23 cellular contexts compared by ENCODE assay signal in the genomic region with DNA sequence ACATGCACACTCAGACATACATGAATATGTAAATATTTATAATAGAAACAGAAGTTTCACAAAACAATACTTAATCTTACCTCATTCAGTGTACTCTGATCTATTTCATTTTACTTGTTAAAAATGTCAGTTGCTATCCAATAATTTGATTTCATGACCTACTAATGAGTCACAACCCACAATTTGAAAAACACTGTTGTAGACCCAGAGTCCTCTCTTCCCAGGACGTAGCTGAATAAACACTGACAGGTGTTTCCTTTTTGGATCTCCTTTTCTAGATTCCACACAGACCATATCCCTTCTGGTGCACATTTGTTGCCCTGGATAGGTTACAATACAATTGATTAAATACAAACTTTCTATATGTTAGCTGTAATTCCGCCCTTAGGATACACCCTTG. TPM values are rescaled to one million over a fixed set of nuclear protein-coding genes. Genes with fewer than 3 reads are reported as not detected.
DNase-seq lines count a peak whose midpoint lies in the region; ATAC-seq, FAIRE-seq and TF ChIP-seq lines count a peak whose summit lies in the region.
"Had no signal": no experiment of that assay in that cellular context is flagged by ENCODE, and none has a peak within 500 bp of the region (broad histone marks: within the 10 kb centered on the region; RNA-seq: fewer than 3 reads in every experiment).

No MANE protein-coding gene starts in this region.

- H3K9ac ChIP-seq in astrocyte (ENCODE audit: low read length): no peak overlapping the region

- peak overlapping the region; percentile 13 for H3K4me2 ChIP-seq in astrocyte (ENCODE audit: low read length)

- H3K79me2 ChIP-seq in astrocyte (ENCODE audit: insufficient read depth, low read length): no peaks in the 10 kb centered on the region

- no peak for TF ChIP-seq CTCF in HFFc6 (IDR thresholded peaks at IDR 0.05)
- no peak for TF ChIP-seq CTCF in astrocyte (IDR thresholded peaks at IDR 0.05; ENCODE audit: insufficient read depth, low read depth, low read length)
- TF ChIP-seq CTCF in foreskin keratinocyte (conservative IDR thresholded peaks at IDR 0.05): no peak

- H3K9me3 Mint-ChIP-seq in HFFc6 (no peaks in the 10 kb centered on the region), astrocyte (ENCODE audit: unreplicated experiment) (peaks cover 2% of the 10 kb centered on the region)
- H3K9me3 Mint-ChIP-seq in activated CD8-positive, alpha-beta T cell treated with anti-CD3 and anti-CD28 coated beads, Interleukin-2, amount 10 ng/mL, durations not matched to agents 7 days and 5 days (ENCODE audit: insufficient read depth): no peaks in the 10 kb centered on the region
- H3K9me3 Mint-ChIP-seq: activated CD4-positive, alpha-beta memory T cell treated with anti-CD3 and anti-CD28 coated beads, Interleukin-2, amount 10 ng/mL, durations not matched to agents 7 days and 5 days; activated T-helper 17 cell treated with anti-CD3 and anti-CD28 coated beads, Interleukin-2, amount 50 U/mL, for 72 hours had no signal

- no peaks in the 10 kb centered on the region for H4K20me1 ChIP-seq in astrocyte (ENCODE audit: insufficient read depth, low read length)

- H3K4me1 Mint-ChIP-seq in HFFc6 (ENCODE audit: low read depth) (peaks cover 58% of the 10 kb centered on the region), astrocyte (ENCODE audit: low read depth, unreplicated experiment) (peaks cover 8% of the 10 kb centered on the region)
- H3K4me1 Mint-ChIP-seq in activated CD8-positive, alpha-beta T cell treated with anti-CD3 and anti-CD28 coated beads, Interleukin-2, amount 10 ng/mL, durations not matched to agents 7 days and 5 days (ENCODE audit: low read depth): no peaks in the 10 kb centered on the region
- H3K4me1 Mint-ChIP-seq: activated CD4-positive, alpha-beta memory T cell treated with anti-CD3 and anti-CD28 coated beads, Interleukin-2, amount 10 ng/mL, durations not matched to agents 7 days and 5 days; activated T-helper 17 cell treated with anti-CD3 and anti-CD28 coated beads, Interleukin-2, amount 50 U/mL, for 72 hours; CD4-positive, alpha-beta memory T cell; naive B cell had no signal

- no peak overlapping the region for H2AFZ ChIP-seq in astrocyte (ENCODE audit: low read depth, low read length)

- peak; percentile 70 for ATAC-seq in foreskin keratinocyte
- no peak for ATAC-seq in activated CD8-positive, alpha-beta T cell treated with anti-CD3 and anti-CD28 coated beads, Interleukin-2, amount 10 ng/mL, durations not matched to agents 7 days and 5 days
- ATAC-seq: activated T-helper 17 cell treated with anti-CD3 and anti-CD28 coated beads, Interleukin-2, amount 50 U/mL, for 72 hours; K562; Panc1; pancreas had no signal

- H3K27ac Mint-ChIP-seq in HFFc6 (no peak overlapping the region), astrocyte (ENCODE audit: unreplicated experiment) (no peak overlapping the region)
- H3K27ac Mint-ChIP-seq in activated CD8-positive, alpha-beta T cell treated with anti-CD3 and anti-CD28 coated beads, Interleukin-2, amount 10 ng/mL, durations not matched to agents 7 days and 5 days: no peak overlapping the region
- H3K27ac Mint-ChIP-seq: activated CD4-positive, alpha-beta memory T cell treated with anti-CD3 and anti-CD28 coated beads, Interleukin-2, amount 10 ng/mL, durations not matched to agents 7 days and 5 days; activated T-helper 17 cell treated with anti-CD3 and anti-CD28 coated beads, Interleukin-2, amount 50 U/mL, for 72 hours; CD4-positive, alpha-beta memory T cell; naive B cell had no signal

- CTCF ChIA-PET in activated CD8-positive, alpha-beta T cell treated with anti-CD3 and anti-CD28 coated beads, Interleukin-2, amount 10 ng/mL, durations not matched to agents 7 days and 5 days (lab: Charles Lee): no interaction called here

- H3K9me3 ChIP-seq in astrocyte (ENCODE audit: insufficient read depth, low read depth, low read length): no peaks in the 10 kb centered on the region
- H3K9me3 ChIP-seq: pancreas, upper lobe of left lung had no signal

- no peak for FAIRE-seq in astrocyte (lab: Jason Lieb, UNC)
- FAIRE-seq: G401.6, pancreas had no signal

- H3K27me3 Mint-ChIP-seq in HFFc6 (ENCODE audit: insufficient read depth): no peaks in the 10 kb centered on the region
- H3K27me3 Mint-ChIP-seq in astrocyte (ENCODE audit: low read depth, unreplicated experiment): no peaks in the 10 kb centered on the region
- peaks cover 16% of the 10 kb centered on the region for H3K27me3 Mint-ChIP-seq in activated CD8-positive, alpha-beta T cell treated with anti-CD3 and anti-CD28 coated beads, Interleukin-2, amount 10 ng/mL, durations not matched to agents 7 days and 5 days (ENCODE audit: low read depth)

- H3K27ac ChIP-seq in astrocyte (ENCODE audit: low read depth, low read length): no peak overlapping the region
- H3K27ac ChIP-seq in foreskin keratinocyte: no peak overlapping the region
- H3K27ac ChIP-seq: 22Rv1, epithelial cell of prostate, pancreas, VCaP had no signal

- no peak overlapping the region for H3K4me3 ChIP-seq in astrocyte (ENCODE audit: insufficient read depth, low read depth, low read length)
- H3K4me3 ChIP-seq: K562, pancreas, upper lobe of left lung had no signal

- no peak overlapping the region for H3K4me3 Mint-ChIP-seq in HFFc6
- H3K4me3 Mint-ChIP-seq in astrocyte (ENCODE audit: unreplicated experiment): no peak overlapping the region
- no peak overlapping the region for H3K4me3 Mint-ChIP-seq in activated CD8-positive, alpha-beta T cell treated with anti-CD3 and anti-CD28 coated beads, Interleukin-2, amount 10 ng/mL, durations not matched to agents 7 days and 5 days
- H3K4me3 Mint-ChIP-seq: activated CD4-positive, alpha-beta memory T cell treated with anti-CD3 and anti-CD28 coated beads, Interleukin-2, amount 10 ng/mL, durations not matched to agents 7 days and 5 days; activated T-helper 17 cell treated with anti-CD3 and anti-CD28 coated beads, Interleukin-2, amount 50 U/mL, for 72 hours; CD4-positive, alpha-beta memory T cell; naive B cell had no signal

- DNase-seq in DMS 273 (lab: John Stamatoyannopoulos, UW; ENCODE audit: unreplicated experiment) (peak; percentile 23), DMS 273 treated with DMSO at 0.1 percent for 48 hours (lab: John Stamatoyannopoulos, UW) (no peak), HFFc6 (peak; percentile 17), astrocyte (ENCODE audit: low read depth) (peak; percentile 82), foreskin keratinocyte (no peak), hypothalamus (lab: John Stamatoyannopoulos, UW) (no peak)
- DNase-seq in stimulated activated CD4-positive, alpha-beta T cell treated with anti-CD3 and anti-CD28 coated beads, Interleukin-4, amount 100 ng/mL, for 1 hour: no peak
- no peak for DNase-seq in activated CD8-positive, alpha-beta T cell treated with anti-CD3 and anti-CD28 coated beads, Interleukin-2, amount 10 ng/mL, durations not matched to agents 7 days and 5 days
- DNase-seq: activated CD4-positive, alpha-beta memory T cell treated with anti-CD3 and anti-CD28 coated beads, Interleukin-2, amount 10 ng/mL, durations not matched to agents 7 days and 5 days; CD4-positive, alpha-beta memory T cell; hippocampal formation; naive B cell; NCI-H524; pancreas; stimulated activated naive CD4-positive, alpha-beta T cell; upper lobe of left lung had no signal

- H3K27me3 ChIP-seq in astrocyte (ENCODE audit: insufficient read depth, low read length): no peaks in the 10 kb centered on the region
- H3K27me3 ChIP-seq in foreskin keratinocyte: no peaks in the 10 kb centered on the region
- H3K27me3 ChIP-seq: pancreas, upper lobe of left lung had no signal

- H3K36me3 ChIP-seq in astrocyte (ENCODE audit: insufficient read depth, low read length): no peaks in the 10 kb centered on the region
- H3K36me3 ChIP-seq: pancreas, upper lobe of left lung had no signal

- POLR2A ChIA-PET in activated CD8-positive, alpha-beta T cell treated with anti-CD3 and anti-CD28 coated beads, Interleukin-2, amount 10 ng/mL, durations not matched to agents 7 days and 5 days (lab: Charles Lee): no interaction called here

- H3K36me3 Mint-ChIP-seq in HFFc6 (ENCODE audit: low read depth) (peaks cover 5% of the 10 kb centered on the region; the same call in 1 of the 2 replicates), astrocyte (ENCODE audit: low read depth, unreplicated experiment) (no peaks in the 10 kb centered on the region)
- no peaks in the 10 kb centered on the region for H3K36me3 Mint-ChIP-seq in activated CD8-positive, alpha-beta T cell treated with anti-CD3 and anti-CD28 coated beads, Interleukin-2, amount 10 ng/mL, durations not matched to agents 7 days and 5 days (ENCODE audit: low read depth)
- H3K36me3 Mint-ChIP-seq: CD4-positive, alpha-beta memory T cell; naive B cell had no signal

- H3K4me1 ChIP-seq in astrocyte (ENCODE audit: insufficient read depth, low read length) (peaks cover 23% of the 10 kb centered on the region), foreskin keratinocyte (peaks cover 8% of the 10 kb centered on the region)

RNA-seq across cellular contexts. Expression of a gene that starts 10.5 kb away (rescaled TPM):
- total RNA-seq in HFFc6 (2021; fragmentation: NEBNext Ultra II Directional; extraction: Animal tissue kit (Norgen Biotek cat#: 25700)): 10 to 100 TPM in 4 of 6 experiments, 1 to 10 TPM in 2; 3.1 to 15.9 (median 14.5) TPM
- total RNA-seq in astrocyte (1.9 and 2.8 TPM in 2 replicates), foreskin keratinocyte (6.3 and 8.4 TPM in 2 replicates)
- 1.8 and 2.6 TPM in 2 replicates for polyA plus RNA-seq in foreskin keratinocyte
- total RNA-seq in activated CD8-positive, alpha-beta T cell treated with anti-CD3 and anti-CD28 coated beads, Interleukin-2, amount 10 ng/mL, durations not matched to agents 7 days and 5 days: not detected
- total RNA-seq: activated CD4-positive, alpha-beta memory T cell treated with anti-CD3 and anti-CD28 coated beads, Interleukin-2, amount 10 ng/mL, durations not matched to agents 7 days and 5 days; CD4-positive, alpha-beta memory T cell had no signal

Comparison
In these comparisons a context has a peak if more than half of its experiments do, and no peak if none do; other contexts are left out.
1. DNase-seq: peak in DMS 273 (single experiment), HFFc6 (single experiment) and astrocyte (single experiment); none in DMS 273 treated with DMSO at 0.1 percent for 48 hours (single experiment), foreskin keratinocyte (0 of 2), hypothalamus (0 of 51), stimulated activated CD4-positive, alpha-beta T cell treated with anti-CD3 and anti-CD28 coated beads, Interleukin-4, amount 100 ng/mL, for 1 hour (single experiment) and activated CD8-positive, alpha-beta T cell treated with anti-CD3 and anti-CD28 coated beads, Interleukin-2, amount 10 ng/mL, durations not matched to agents 7 days and 5 days (single experiment).